Comparison of ENCODE assay signal across 1 cellular context in the genomic region with DNA sequence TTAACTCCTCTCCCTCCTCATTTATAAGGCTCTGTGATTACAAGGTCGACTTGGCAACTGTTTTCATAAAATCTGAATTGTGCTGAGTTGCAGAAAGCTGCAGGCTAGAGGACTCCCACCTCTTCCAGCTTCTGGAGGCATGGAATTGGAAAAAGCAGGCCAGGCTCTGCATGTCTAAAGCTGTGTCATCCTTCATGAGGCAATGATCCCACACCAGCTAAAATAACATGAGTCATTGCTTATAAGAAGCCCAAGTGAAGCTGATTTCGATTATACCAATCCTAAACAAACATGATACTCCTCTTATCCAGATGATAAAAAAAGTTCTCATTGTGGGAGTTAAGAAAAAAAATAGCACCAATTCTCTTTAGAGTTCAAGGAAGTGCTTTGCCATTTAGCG.
TF ChIP-seq lines count a peak whose summit lies in the region.

No MANE protein-coding gene starts in this region.

TF ChIP-seq in GM23338, 12 proteins besides CTCF, POLR2A, EP300 and RAD21 (continued from another document):
- TF ChIP-seq, protein P1, sequence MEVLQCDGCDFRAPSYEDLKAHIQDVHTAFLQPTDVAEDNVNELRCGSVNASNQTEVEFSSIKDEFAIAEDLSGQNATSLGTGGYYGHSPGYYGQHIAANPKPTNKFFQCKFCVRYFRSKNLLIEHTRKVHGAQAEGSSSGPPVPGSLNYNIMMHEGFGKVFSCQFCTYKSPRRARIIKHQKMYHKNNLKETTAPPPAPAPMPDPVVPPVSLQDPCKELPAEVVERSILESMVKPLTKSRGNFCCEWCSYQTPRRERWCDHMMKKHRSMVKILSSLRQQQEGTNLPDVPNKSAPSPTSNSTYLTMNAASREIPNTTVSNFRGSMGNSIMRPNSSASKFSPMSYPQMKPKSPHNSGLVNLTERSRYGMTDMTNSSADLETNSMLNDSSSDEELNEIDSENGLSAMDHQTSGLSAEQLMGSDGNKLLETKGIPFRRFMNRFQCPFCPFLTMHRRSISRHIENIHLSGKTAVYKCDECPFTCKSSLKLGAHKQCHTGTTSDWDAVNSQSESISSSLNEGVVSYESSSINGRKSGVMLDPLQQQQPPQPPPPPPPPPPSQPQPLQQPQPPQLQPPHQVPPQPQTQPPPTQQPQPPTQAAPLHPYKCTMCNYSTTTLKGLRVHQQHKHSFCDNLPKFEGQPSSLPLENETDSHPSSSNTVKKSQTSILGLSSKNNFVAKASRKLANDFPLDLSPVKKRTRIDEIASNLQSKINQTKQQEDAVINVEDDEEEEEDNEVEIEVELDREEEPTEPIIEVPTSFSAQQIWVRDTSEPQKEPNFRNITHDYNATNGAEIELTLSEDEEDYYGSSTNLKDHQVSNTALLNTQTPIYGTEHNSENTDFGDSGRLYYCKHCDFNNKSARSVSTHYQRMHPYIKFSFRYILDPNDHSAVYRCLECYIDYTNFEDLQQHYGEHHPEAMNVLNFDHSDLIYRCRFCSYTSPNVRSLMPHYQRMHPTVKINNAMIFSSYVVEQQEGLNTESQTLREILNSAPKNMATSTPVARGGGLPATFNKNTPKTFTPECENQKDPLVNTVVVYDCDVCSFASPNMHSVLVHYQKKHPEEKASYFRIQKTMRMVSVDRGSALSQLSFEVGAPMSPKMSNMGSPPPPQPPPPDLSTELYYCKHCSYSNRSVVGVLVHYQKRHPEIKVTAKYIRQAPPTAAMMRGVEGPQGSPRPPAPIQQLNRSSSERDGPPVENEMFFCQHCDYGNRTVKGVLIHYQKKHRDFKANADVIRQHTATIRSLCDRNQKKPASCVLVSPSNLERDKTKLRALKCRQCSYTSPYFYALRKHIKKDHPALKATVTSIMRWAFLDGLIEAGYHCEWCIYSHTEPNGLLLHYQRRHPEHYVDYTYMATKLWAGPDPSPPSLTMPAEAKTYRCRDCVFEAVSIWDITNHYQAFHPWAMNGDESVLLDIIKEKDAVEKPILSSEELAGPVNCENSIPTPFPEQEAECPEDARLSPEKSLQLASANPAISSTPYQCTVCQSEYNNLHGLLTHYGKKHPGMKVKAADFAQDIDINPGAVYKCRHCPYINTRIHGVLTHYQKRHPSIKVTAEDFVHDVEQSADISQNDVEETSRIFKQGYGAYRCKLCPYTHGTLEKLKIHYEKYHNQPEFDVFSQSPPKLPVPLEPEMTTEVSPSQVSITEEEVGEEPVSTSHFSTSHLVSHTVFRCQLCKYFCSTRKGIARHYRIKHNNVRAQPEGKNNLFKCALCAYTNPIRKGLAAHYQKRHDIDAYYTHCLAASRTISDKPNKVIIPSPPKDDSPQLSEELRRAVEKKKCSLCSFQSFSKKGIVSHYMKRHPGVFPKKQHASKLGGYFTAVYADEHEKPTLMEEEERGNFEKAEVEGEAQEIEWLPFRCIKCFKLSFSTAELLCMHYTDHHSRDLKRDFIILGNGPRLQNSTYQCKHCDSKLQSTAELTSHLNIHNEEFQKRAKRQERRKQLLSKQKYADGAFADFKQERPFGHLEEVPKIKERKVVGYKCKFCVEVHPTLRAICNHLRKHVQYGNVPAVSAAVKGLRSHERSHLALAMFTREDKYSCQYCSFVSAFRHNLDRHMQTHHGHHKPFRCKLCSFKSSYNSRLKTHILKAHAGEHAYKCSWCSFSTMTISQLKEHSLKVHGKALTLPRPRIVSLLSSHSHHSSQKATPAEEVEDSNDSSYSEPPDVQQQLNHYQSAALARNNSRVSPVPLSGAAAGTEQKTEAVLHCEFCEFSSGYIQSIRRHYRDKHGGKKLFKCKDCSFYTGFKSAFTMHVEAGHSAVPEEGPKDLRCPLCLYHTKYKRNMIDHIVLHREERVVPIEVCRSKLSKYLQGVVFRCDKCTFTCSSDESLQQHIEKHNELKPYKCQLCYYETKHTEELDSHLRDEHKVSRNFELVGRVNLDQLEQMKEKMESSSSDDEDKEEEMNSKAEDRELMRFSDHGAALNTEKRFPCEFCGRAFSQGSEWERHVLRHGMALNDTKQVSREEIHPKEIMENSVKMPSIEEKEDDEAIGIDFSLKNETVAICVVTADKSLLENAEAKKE (CRISPR knock-in tag; IDR thresholded peaks at IDR 0.05) = no peak
- TF ChIP-seq JUNB (IDR thresholded peaks at IDR 0.05; ENCODE audit: unreplicated experiment) (no peak), STAT1 (IDR thresholded peaks at IDR 0.05; ENCODE audit: unreplicated experiment) (no peak), NANOG (IDR thresholded peaks at IDR 0.05; ENCODE audit: borderline replicate concordance) (no peak), CREB1 (CRISPR knock-in tag; IDR thresholded peaks at IDR 0.05; ENCODE audit: low read depth) (no peak), ZNF331 (CRISPR knock-in tag; IDR thresholded peaks at IDR 0.05; ENCODE audit: low read depth) (no peak), EZH2phosphoT487 (IDR thresholded peaks at IDR 0.05; ENCODE audit: unreplicated experiment) (no peak), POLR2AphosphoS5 (IDR thresholded peaks at IDR 0.05; ENCODE audit: low read depth) (no peak), EZH2 (IDR thresholded peaks at IDR 0.05; ENCODE audit: low read depth, unreplicated experiment) (no peak), ZNF114 (CRISPR knock-in tag; IDR thresholded peaks at IDR 0.05) (no peak)
- TF ChIP-seq, protein P2, sequence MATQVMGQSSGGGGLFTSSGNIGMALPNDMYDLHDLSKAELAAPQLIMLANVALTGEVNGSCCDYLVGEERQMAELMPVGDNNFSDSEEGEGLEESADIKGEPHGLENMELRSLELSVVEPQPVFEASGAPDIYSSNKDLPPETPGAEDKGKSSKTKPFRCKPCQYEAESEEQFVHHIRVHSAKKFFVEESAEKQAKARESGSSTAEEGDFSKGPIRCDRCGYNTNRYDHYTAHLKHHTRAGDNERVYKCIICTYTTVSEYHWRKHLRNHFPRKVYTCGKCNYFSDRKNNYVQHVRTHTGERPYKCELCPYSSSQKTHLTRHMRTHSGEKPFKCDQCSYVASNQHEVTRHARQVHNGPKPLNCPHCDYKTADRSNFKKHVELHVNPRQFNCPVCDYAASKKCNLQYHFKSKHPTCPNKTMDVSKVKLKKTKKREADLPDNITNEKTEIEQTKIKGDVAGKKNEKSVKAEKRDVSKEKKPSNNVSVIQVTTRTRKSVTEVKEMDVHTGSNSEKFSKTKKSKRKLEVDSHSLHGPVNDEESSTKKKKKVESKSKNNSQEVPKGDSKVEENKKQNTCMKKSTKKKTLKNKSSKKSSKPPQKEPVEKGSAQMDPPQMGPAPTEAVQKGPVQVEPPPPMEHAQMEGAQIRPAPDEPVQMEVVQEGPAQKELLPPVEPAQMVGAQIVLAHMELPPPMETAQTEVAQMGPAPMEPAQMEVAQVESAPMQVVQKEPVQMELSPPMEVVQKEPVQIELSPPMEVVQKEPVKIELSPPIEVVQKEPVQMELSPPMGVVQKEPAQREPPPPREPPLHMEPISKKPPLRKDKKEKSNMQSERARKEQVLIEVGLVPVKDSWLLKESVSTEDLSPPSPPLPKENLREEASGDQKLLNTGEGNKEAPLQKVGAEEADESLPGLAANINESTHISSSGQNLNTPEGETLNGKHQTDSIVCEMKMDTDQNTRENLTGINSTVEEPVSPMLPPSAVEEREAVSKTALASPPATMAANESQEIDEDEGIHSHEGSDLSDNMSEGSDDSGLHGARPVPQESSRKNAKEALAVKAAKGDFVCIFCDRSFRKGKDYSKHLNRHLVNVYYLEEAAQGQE (IDR thresholded peaks at IDR 0.05; ENCODE audit: unreplicated experiment) = no peak
